Comparison of ENCODE assay signal across 8 cellular contexts in the genomic region with DNA sequence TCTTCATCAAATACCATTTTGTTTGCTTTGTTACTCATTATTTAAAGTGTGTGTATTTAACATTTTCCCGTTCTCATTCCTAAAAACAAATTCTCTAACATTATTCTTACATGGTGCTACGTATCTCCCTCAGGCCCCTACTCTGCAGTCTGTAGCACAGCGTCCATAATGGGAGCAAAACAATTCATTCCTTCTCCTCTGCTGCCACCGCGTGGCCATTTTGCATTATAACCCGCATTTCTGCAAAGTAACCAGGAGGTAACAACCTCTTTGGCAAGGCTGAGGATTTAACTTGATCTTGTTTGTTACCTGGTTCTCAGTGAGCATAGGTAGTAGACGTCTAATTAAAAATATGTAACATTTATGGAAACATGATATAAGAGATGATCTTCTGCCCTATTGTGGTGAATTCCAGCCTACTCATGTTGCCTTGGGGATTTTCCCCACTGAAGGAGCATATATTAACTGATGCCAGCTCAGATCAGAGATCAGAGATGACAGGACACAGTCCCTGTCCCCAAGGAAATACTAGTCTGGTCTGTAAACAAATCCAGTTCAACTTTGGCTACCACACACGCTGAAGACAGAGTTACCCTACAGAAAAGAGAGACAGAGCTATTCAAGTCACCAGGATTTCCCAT. TPM values are rescaled to one million over a fixed set of nuclear protein-coding genes. Genes with fewer than 3 reads are reported as not detected.
DNase-seq lines count a peak whose midpoint lies in the region; ATAC-seq and TF ChIP-seq lines count a peak whose summit lies in the region.

No MANE protein-coding gene starts in this region.

- H3K4me3 Mint-ChIP-seq in T-helper 2 cell treated with Interferon-gamma antibody and Interleukin-4, amounts not matched to agents 5 μg/mL and 100 μg/mL, for 36 hours = no peak overlapping the region

- no peaks in the 10 kb centered on the region for H3K4me1 ChIP-seq in right cardiac atrium (ENCODE audit: control insufficient read depth, insufficient read depth, low read length)
- H3K4me1 ChIP-seq in sigmoid colon = peaks cover 0 to 5% (median 0%) of the 10 kb centered on the region in 4 donors

- no peaks in the 10 kb centered on the region for H3K9me3 Mint-ChIP-seq in T-helper 2 cell treated with Interferon-gamma antibody and Interleukin-4, amounts not matched to agents 5 μg/mL and 100 μg/mL, for 36 hours

- H3K27me3 Mint-ChIP-seq in T-helper 2 cell treated with Interferon-gamma antibody and Interleukin-4, amounts not matched to agents 5 μg/mL and 100 μg/mL, for 36 hours (ENCODE audit: low read depth) = no peaks in the 10 kb centered on the region

- H3K9me3 ChIP-seq in right cardiac atrium (ENCODE audit: control insufficient read depth, low read length) (no peaks in the 10 kb centered on the region), sigmoid colon (no peaks in the 10 kb centered on the region)

- peak; percentile 60 for DNase-seq in NCI-H1694 treated with DMSO at 0.1 percent for 48 hours (lab: John Stamatoyannopoulos, UW)
- peak; percentile 60 for DNase-seq in T-helper 2 cell treated with Interferon-gamma antibody and Interleukin-4, amounts not matched to agents 5 μg/mL and 100 μg/mL, for 36 hours (ENCODE audit: low spot score)
- DNase-seq in anterior cingulate cortex (lab: John Stamatoyannopoulos, UW) = peak in 55 of 58 donors; percentile 3 to 82 (median 55)
- peak; percentile 63 to 81 (median 80) for DNase-seq in right cardiac atrium
- peak; percentile 82 for DNase-seq in sigmoid colon
- no peak for DNase-seq in GOT3 (lab: John Stamatoyannopoulos, UW)

- H3K27ac Mint-ChIP-seq in T-helper 2 cell treated with Interferon-gamma antibody and Interleukin-4, amounts not matched to agents 5 μg/mL and 100 μg/mL, for 36 hours = no peak overlapping the region

- ATAC-seq in HG02798 (IDR thresholded peaks at IDR 0.05; ENCODE audit: poor library complexity, unreplicated experiment) = peak; percentile 78
- peak; percentile 89 to 91 for ATAC-seq in right cardiac atrium

- no peaks in the 10 kb centered on the region for H3K27me3 ChIP-seq in right cardiac atrium (ENCODE audit: control insufficient read depth, insufficient read depth)
- H3K27me3 ChIP-seq in sigmoid colon = no peaks in the 10 kb centered on the region

- intact Hi-C loops in right cardiac atrium (cut with DNase I) = loop anchor here in 2 of 4 donors (2.0 to 5.0 kb wide), 2 partner anchors 343 to 346 kb away; no protein-coding TSS in a partner anchor
- intact Hi-C loops in sigmoid colon (cut with DNase I) = loop anchor here (1.0 to 5.0 kb wide), 2 partner anchors 345 to 683 kb away; no protein-coding TSS in a partner anchor

- H3K36me3 ChIP-seq in sigmoid colon = no peaks in the 10 kb centered on the region

- TF ChIP-seq EP300 in sigmoid colon (IDR thresholded peaks at IDR 0.05) = no peak

- H3K4me1 Mint-ChIP-seq in T-helper 2 cell treated with Interferon-gamma antibody and Interleukin-4, amounts not matched to agents 5 μg/mL and 100 μg/mL, for 36 hours (ENCODE audit: low read depth) = peaks cover 18% of the 10 kb centered on the region

- H3K36me3 Mint-ChIP-seq in T-helper 2 cell treated with Interferon-gamma antibody and Interleukin-4, amounts not matched to agents 5 μg/mL and 100 μg/mL, for 36 hours (ENCODE audit: low read depth) = peaks cover 5% of the 10 kb centered on the region

- H3K4me3 ChIP-seq in right cardiac atrium (ENCODE audit: low read length) = no peak overlapping the region
- no peak overlapping the region for H3K4me3 ChIP-seq in sigmoid colon

- no peak overlapping the region for H3K27ac ChIP-seq in right cardiac atrium (ENCODE audit: low read length)
- no peak overlapping the region for H3K27ac ChIP-seq in sigmoid colon

- TF ChIP-seq POLR2A in sigmoid colon (IDR thresholded peaks at IDR 0.05) = no peak

- TF ChIP-seq CTCF in GM12873 (IDR thresholded peaks at IDR 0.05; ENCODE audit: insufficient read depth, low read depth, low read length, missing control alignments) (peak; percentile 70), sigmoid colon (IDR thresholded peaks at IDR 0.05) (peak; percentile 67 to 84 (median 71))

- WGBS in right cardiac atrium = 3% methylated on average over 8 of the region's 8 CpGs
- WGBS in sigmoid colon, 2 donors = 3 to 7% methylated on average over 8 of the region's 8 CpGs

RNA-seq across cellular contexts. Expression of a gene that starts 10.5 kb away (rescaled TPM):
- total RNA-seq in right cardiac atrium (not detected), sigmoid colon (not detected)
- polyA plus RNA-seq in right cardiac atrium (not detected), sigmoid colon (not detected)

RNA-seq across cellular contexts. Expression of a gene that starts 18.0 kb away (rescaled TPM):
- total RNA-seq in right cardiac atrium = 10 to 100 TPM in 2 of 4 donors, 1 to 10 TPM in 2; 8.6 to 11.6 (median 10.4) TPM
- 6.4 TPM for polyA plus RNA-seq in right cardiac atrium
- total RNA-seq in sigmoid colon = 10 to 100 TPM; 16.7 to 26.0 (median 21.4) TPM
- polyA plus RNA-seq in sigmoid colon = 10 to 100 TPM in 2 of 3 donors, 1 to 10 TPM in 1; 9.3 to 13.8 (median 11.8) TPM

RNA-seq across cellular contexts. Expression of a gene that starts 21.7 kb away (rescaled TPM):
- not detected for total RNA-seq in right cardiac atrium
- polyA plus RNA-seq in right cardiac atrium = not detected
- total RNA-seq in sigmoid colon = not detected
- not detected for polyA plus RNA-seq in sigmoid colon
